1 cellular context compared by ENCODE assay signal in the genomic region with DNA sequence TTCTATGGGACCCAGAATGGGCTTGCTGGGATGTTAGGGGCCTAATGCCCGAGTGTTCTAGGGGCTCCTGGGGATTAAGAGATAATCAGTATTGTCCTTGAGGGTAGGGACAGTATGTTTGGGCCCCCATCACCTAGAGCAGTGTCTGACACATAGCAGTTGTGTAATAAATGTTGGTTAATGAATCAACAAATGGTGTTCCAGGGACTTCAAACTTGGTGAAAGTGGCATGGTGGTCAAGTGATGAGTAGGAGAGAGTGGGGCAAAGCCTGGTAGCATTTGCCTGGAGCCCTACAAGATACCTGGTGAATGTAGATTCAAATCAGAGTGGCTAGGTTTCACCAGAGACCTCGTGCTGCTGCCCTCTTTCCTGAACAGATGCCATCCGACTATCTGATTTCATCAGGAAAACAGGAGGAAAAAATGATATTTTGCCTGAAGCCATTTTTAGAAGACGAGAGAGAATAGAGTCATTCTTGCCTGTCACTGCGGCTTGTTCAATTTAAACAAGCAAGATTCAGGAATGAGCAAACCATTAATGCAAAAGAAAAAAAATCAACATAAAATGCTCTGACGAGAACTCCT.
TF ChIP-seq lines count a peak whose summit lies in the region.

No MANE protein-coding gene starts in this region.

TF ChIP-seq in A549, 52 proteins besides CTCF, POLR2A, EP300 and RAD21:
- TF ChIP-seq MAZ (IDR thresholded peaks at IDR 0.05; ENCODE audit: borderline replicate concordance, low read depth, low read length) (no peak), NFE2L2 (conservative IDR thresholded peaks at IDR 0.05; ENCODE audit: low read length) (no peak), EHF (CRISPR knock-in tag; IDR thresholded peaks at IDR 0.05) (no peak), ESRRA (IDR thresholded peaks at IDR 0.05; ENCODE audit: borderline replicate concordance, low read length) (no peak), ZNF302 (CRISPR knock-in tag; IDR thresholded peaks at IDR 0.05) (no peak), MYC (IDR thresholded peaks at IDR 0.05; ENCODE audit: borderline replicate concordance, low read length) (no peak), FOXS1 (CRISPR knock-in tag; IDR thresholded peaks at IDR 0.05) (no peak), FOSL2 (IDR thresholded peaks at IDR 0.05) (no peak), FOSL2 (CRISPR knock-in tag; IDR thresholded peaks at IDR 0.05) (no peak), RCOR1 (IDR thresholded peaks at IDR 0.05; ENCODE audit: low read depth, low read length) (no peak), PHF8 (IDR thresholded peaks at IDR 0.05; ENCODE audit: borderline replicate concordance, low read depth) (no peak)
